9 cellular contexts compared by ENCODE assay signal in the genomic region with DNA sequence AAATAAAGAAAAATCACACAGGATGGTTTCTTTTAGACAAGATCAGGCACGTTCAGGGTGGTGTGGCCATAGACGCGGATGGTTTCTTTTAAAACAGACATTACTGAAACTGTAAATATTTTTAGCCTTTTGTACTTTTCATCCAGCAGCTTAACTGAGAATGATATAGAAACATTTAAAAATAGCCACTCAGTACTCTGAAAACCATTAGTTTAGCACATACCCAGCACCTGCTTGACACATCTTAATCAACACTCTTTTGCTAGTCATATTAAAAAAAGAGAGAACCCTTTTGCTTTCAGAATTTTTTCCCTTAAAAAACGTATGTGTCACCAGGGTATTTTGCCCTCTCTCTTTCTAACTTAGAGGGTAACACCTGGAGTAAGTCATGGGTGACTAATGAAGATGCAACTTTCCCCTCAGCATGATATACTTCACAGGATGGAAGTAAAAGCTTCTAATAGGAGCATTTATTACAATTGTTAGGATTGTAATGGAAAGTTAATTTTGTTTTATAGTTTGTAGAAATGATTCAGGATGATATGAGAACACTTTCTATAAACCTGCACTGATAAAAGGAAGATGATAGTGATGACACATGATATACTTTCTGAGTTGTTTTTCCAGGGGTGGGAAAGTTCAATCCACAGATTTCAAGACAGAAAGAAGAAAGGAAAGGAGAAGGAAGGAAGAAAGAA. TPM values are rescaled to one million over a fixed set of nuclear protein-coding genes. Genes with fewer than 3 reads are reported as not detected.
DNase-seq lines count a peak whose midpoint lies in the region; ATAC-seq and TF ChIP-seq lines count a peak whose summit lies in the region.
"Had no signal": no experiment of that assay in that cellular context is flagged by ENCODE, and none has a peak within 500 bp of the region (broad histone marks: within the 10 kb centered on the region; RNA-seq: fewer than 3 reads in every experiment).

No MANE protein-coding gene starts in this region.

- H3K4me2 ChIP-seq in osteoblast (ENCODE audit: insufficient read depth, low read length) = no peak overlapping the region

- H3K36me3 Mint-ChIP-seq in activated T-cell treated with anti-CD3 and anti-CD28 coated beads, Interleukin-2, amount 50 U/mL, for 4 hours (ENCODE audit: insufficient read depth) = peaks cover 51% of the 10 kb centered on the region
- H3K36me3 Mint-ChIP-seq in IgD-negative memory B cell = peaks cover 12% of the 10 kb centered on the region

- H3K27ac Mint-ChIP-seq in IgD-negative memory B cell = peak overlapping the region; percentile 62 to 92 (median 63)

- H3K27me3 ChIP-seq in osteoblast (ENCODE audit: insufficient read depth, low read length) = no peaks in the 10 kb centered on the region
- H3K27me3 ChIP-seq: adrenal gland had no signal

- no peak overlapping the region for H3K4me3 ChIP-seq in osteoblast (ENCODE audit: insufficient read depth, low read length)
- H3K4me3 ChIP-seq: adrenal gland had no signal

- no peak for TF ChIP-seq CTCF in osteoblast (IDR thresholded peaks at IDR 0.05; ENCODE audit: extremely low read depth, low read depth, low read length)

- no peak overlapping the region for H2AFZ ChIP-seq in osteoblast (ENCODE audit: low read length)

- no peaks in the 10 kb centered on the region for H3K27me3 Mint-ChIP-seq in activated T-cell treated with anti-CD3 and anti-CD28 coated beads, Interleukin-2, amount 50 U/mL, for 4 hours (ENCODE audit: low read depth)
- no peaks in the 10 kb centered on the region for H3K27me3 Mint-ChIP-seq in IgD-negative memory B cell

- ATAC-seq in activated T-cell treated with anti-CD3 and anti-CD28 coated beads, Interleukin-2, amount 50 U/mL, for 4 hours = peak; percentile 75 to 76
- ATAC-seq in HG02642 (IDR thresholded peaks at IDR 0.05; ENCODE audit: poor library complexity, unreplicated experiment) = peak; percentile 93
- ATAC-seq in stimulated activated naive CD8-positive, alpha-beta T cell treated with anti-CD3 and anti-CD28 coated beads, Interleukin-15, Interleukin-2, amounts not matched to agents 100 U/mL and 50 U/mL, for 24 hours = peak; percentile 69
- no peak for ATAC-seq in esophagus mucosa

- H3K36me3 ChIP-seq in osteoblast (ENCODE audit: insufficient read depth, low read length) = no peaks in the 10 kb centered on the region
- H3K36me3 ChIP-seq: adrenal gland had no signal

- peaks cover 82% of the 10 kb centered on the region for H3K4me1 Mint-ChIP-seq in activated T-cell treated with anti-CD3 and anti-CD28 coated beads, Interleukin-2, amount 50 U/mL, for 4 hours (ENCODE audit: low read depth)
- peaks cover 18 to 38% (median 29%) of the 10 kb centered on the region in 3 donors for H3K4me1 Mint-ChIP-seq in IgD-negative memory B cell

- peaks cover 15% of the 10 kb centered on the region for H3K9me3 Mint-ChIP-seq in activated T-cell treated with anti-CD3 and anti-CD28 coated beads, Interleukin-2, amount 50 U/mL, for 4 hours
- H3K9me3 Mint-ChIP-seq in IgD-negative memory B cell = no peaks in the 10 kb centered on the region

- no peaks in the 10 kb centered on the region for H3K9me3 ChIP-seq in osteoblast (ENCODE audit: low read depth, low read length)
- H3K9me3 ChIP-seq: adrenal gland had no signal

- peak overlapping the region; percentile 24 for H3K4me3 Mint-ChIP-seq in activated T-cell treated with anti-CD3 and anti-CD28 coated beads, Interleukin-2, amount 50 U/mL, for 4 hours
- H3K4me3 Mint-ChIP-seq in IgD-negative memory B cell = peak overlapping the region in 2 of 4 donors; percentile 7 to 24

- H3K4me1 ChIP-seq in osteoblast (ENCODE audit: insufficient read depth, low read length) = peaks cover 6% of the 10 kb centered on the region
- H3K4me1 ChIP-seq: adrenal gland had no signal

- DNase-seq in activated T-cell treated with anti-CD3 and anti-CD28 coated beads, Interleukin-2, amount 50 U/mL, for 4 hours = no peak
- DNase-seq in activated T-cell treated with anti-CD3 and anti-CD28 coated beads, Interleukin-2, amount 50 U/mL, for 48 hours = no peak
- DNase-seq in stimulated activated naive CD8-positive, alpha-beta T cell treated with anti-CD3 and anti-CD28 coated beads, Interleukin-15, Interleukin-2, amounts not matched to agents 100 U/mL and 50 U/mL, for 24 hours = no peak
- no peak for DNase-seq in osteoblast (ENCODE audit: insufficient read length, low spot score, missing footprints)
- DNase-seq in amygdala (lab: John Stamatoyannopoulos, UW) = no peak
- DNase-seq: adrenal gland had no signal

- H3K79me2 ChIP-seq in osteoblast (ENCODE audit: insufficient read depth, low read length) = no peaks in the 10 kb centered on the region

- H3K27ac ChIP-seq in osteoblast (ENCODE audit: low read depth, low read length) = no peak overlapping the region
- H3K27ac ChIP-seq: adrenal gland had no signal

- no peaks in the 10 kb centered on the region for H4K20me1 ChIP-seq in osteoblast (ENCODE audit: insufficient read depth, low read length)

RNA-seq across cellular contexts. Expression of gene BACH2, which starts 45.2 kb away (rescaled TPM):
- total RNA-seq in activated T-cell treated with anti-CD3 and anti-CD28 coated beads, Interleukin-2, amount 50 U/mL, for 4 hours = 100 to 1,000 TPM in 2 of 3 donors, 10 to 100 TPM in 1; 96.5 to 118 (median 111) TPM
- 21.2 TPM for polyA plus RNA-seq in IgD-negative memory B cell
- total RNA-seq in osteoblast = 3.6 and 4.4 TPM in 2 replicates
- 0.76 TPM for total RNA-seq in esophagus mucosa

Comparison
In these comparisons a context has a peak if more than half of its experiments do, and no peak if none do; other contexts are left out.
1. RNA of gene BACH2, which starts 45.2 kb away (total RNA-seq): 96.5 to 118 TPM in activated T-cell treated with anti-CD3 and anti-CD28 coated beads, Interleukin-2, amount 50 U/mL, for 4 hours; 3.6 to 4.4 TPM in osteoblast and 0.76 TPM in esophagus mucosa (single experiment); every median in the first group is over 10 times any median in the second.